1 cellular context compared by ENCODE assay signal in genomic region chr6:26607434-26608230, GRCh38.
TF ChIP-seq lines count a peak whose summit lies in the region.

No MANE protein-coding gene starts in this region.

TF ChIP-seq in HEK293, 187 proteins besides CTCF, POLR2A, EP300 and RAD21 (continued from another document):
- TF ChIP-seq ZBTB44 (tag by site-specific recombination; IDR thresholded peaks at IDR 0.05) (no peak), ZNF555 (tag by site-specific recombination; conservative IDR thresholded peaks at IDR 0.05) (no peak), ZNF560 (tag by site-specific recombination; IDR thresholded peaks at IDR 0.05; ENCODE audit: borderline replicate concordance) (no peak), ZNF529 (tag by site-specific recombination; IDR thresholded peaks at IDR 0.05; ENCODE audit: insufficient replicate concordance) (no peak), EGR2 (tag by site-specific recombination; IDR thresholded peaks at IDR 0.05; ENCODE audit: low read depth) (no peak), ZNF266 (tag by site-specific recombination; IDR thresholded peaks at IDR 0.05; ENCODE audit: low read depth) (no peak), ZNF280C (tag by site-specific recombination; IDR thresholded peaks at IDR 0.05) (no peak), ZNF148 (tag by site-specific recombination; IDR thresholded peaks at IDR 0.05; ENCODE audit: borderline replicate concordance) (no peak), ZFP37 (tag by site-specific recombination; IDR thresholded peaks at IDR 0.05) (no peak), ZNF645 (tag by site-specific recombination; IDR thresholded peaks at IDR 0.05) (no peak), ZBTB17 (tag by site-specific recombination; IDR thresholded peaks at IDR 0.05) (0 out of 2 replicates have a peak, but pooled peaks have one; percentile 22), ZNF626 (tag by site-specific recombination; IDR thresholded peaks at IDR 0.05) (no peak), KLF1 (tag by site-specific recombination; IDR thresholded peaks at IDR 0.05) (no peak), ZNF391 (tag by site-specific recombination; IDR thresholded peaks at IDR 0.05; ENCODE audit: borderline replicate concordance, low read depth) (no peak), GLI2 (tag by site-specific recombination; IDR thresholded peaks at IDR 0.05; ENCODE audit: borderline replicate concordance, low read depth) (no peak)
